ENCODE assay signal across 8 cellular contexts in genomic region chr1:40709100-40709801, GRCh38. TPM values are rescaled to one million over a fixed set of nuclear protein-coding genes. Genes with fewer than 3 reads are reported as not detected.
DNase-seq lines count a peak whose midpoint lies in the region; ATAC-seq lines count a peak whose summit lies in the region.

No MANE protein-coding gene starts in this region.

- DNase-seq in A172 (ENCODE audit: low spot score) (peak; percentile 94), NCI-H2227 (lab: John Stamatoyannopoulos, UW; ENCODE audit: unreplicated experiment) (peak; percentile 94), cerebellum (ENCODE audit: low spot score) (peak; percentile 93), islet precursor cell (peak; percentile 96)
- DNase-seq in stimulated activated CD4-positive, alpha-beta T cell treated with anti-CD3 and anti-CD28 coated beads, Interleukin-12 subunit alpha, Interleukin-12 subunit beta, amount 100 ng/mL, for 48 hours (ENCODE audit: low read depth in 2 of 3, low spot score in 1 of 3): peak; percentile 21 to 56 (median 53)

- peak; percentile 89 for ATAC-seq in GM18868 (IDR thresholded peaks at IDR 0.05; ENCODE audit: unreplicated experiment)
- peak; percentile 87 for ATAC-seq in HG03097 (IDR thresholded peaks at IDR 0.05; ENCODE audit: low FRiP score, unreplicated experiment)
- ATAC-seq in activated CD4-positive, CD25-positive, alpha-beta regulatory T cell treated with anti-CD3 and anti-CD28 coated beads, Interleukin-2, amount 50 U/mL, for 24 hours: peak; percentile 97 to 98

RNA-seq across cellular contexts. Expression of gene NFYC, which starts 17.7 kb away (rescaled TPM):
- 27.3 and 28.2 TPM in 2 replicates for total RNA-seq in A172 (2014; rRNA removed; shearing (Covaris generic))
- 41.5 TPM for total RNA-seq in cerebellum

RNA-seq across cellular contexts. Expression of gene RIMS3, which starts 43.8 kb away (rescaled TPM):
- 3.1 and 3.6 TPM in 2 replicates for total RNA-seq in A172 (2014; rRNA removed; shearing (Covaris generic))
- total RNA-seq in cerebellum: 28.9 TPM

Comparison
In these comparisons a context has a peak if more than half of its experiments do, and no peak if none do; other contexts are left out.
1. Peak in every context shown above with its lines: DNase-seq and ATAC-seq.